In the genomic region with DNA sequence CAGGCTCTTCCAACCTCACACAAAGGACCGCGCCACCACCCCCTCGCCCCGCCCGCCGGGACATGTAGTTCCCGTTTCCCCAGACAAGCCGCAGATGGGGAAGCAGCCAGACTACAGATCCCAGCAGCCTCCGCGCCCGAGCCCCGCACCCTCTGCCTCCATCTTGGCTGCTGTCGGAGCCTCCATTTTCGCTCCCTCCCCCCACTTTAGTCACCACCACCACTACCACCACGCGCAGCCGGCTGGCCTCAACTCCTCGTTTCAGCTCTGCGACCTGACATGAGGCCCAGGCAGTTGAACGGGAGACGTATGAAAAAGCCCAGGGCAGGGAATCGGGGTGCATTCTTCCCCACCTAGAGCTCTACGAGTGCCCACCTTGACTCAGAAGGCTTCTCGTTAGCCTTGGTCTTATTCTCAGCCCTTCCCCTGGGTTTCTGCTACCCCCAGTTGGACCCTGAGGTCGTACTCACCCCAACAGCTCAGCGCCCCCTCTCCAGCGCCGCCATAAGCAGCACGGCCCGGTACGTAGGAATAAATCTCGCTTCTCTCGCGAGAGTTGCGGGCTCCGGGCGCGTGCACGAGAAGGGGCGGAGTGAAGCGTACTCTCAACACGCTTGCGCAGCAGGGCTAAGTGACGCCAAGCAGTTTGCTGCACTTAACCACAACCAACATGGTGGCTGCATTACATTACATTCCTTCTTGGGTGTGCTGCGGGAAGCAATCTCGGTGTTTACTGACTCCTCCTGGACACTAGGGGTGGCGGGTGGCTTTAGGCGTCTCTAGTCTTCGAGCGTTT, we compare ENCODE assay signal across 8 cellular contexts. TPM values are rescaled to one million over a fixed set of nuclear protein-coding genes. Genes with fewer than 3 reads are reported as not detected.
A peak's percentile ranks its signal among the peaks of the same experiment; 100 is the strongest.
DNase-seq lines count a peak whose midpoint lies in the region; ATAC-seq and TF ChIP-seq lines count a peak whose summit lies in the region.

A gene (minus strand): TSS at position 530 of the 796 bp plus-strand sequence. CDS start 18,094 bp downstream, outside the sequence.

- no peaks in the 10 kb centered on the region for H3K9me3 ChIP-seq in naive thymus-derived CD4-positive, alpha-beta T cell (ENCODE audit: control insufficient read depth in 2 of 3, low read length in 3 of 3)

- POLR2A ChIA-PET in RWPE1 (lab: Yijun Ruan, JAX; ENCODE audit: low non-redundant PET) = interaction anchor here (0.7 to 1.0 kb wide), 3 partner anchors 38 to 64 kb away, joined by 3 to 5 read pairs (median 4); no protein-coding TSS in a partner anchor
- POLR2A ChIA-PET in naive thymus-derived CD4-positive, alpha-beta T cell (lab: Charles Lee) = interaction anchor here (0.7 to 6.4 kb wide), 13 partner anchors 9 to 828 kb away, joined by 3 to 47 read pairs (median 6); a partner anchor contains a TSS

- H3K4me1 ChIP-seq in naive thymus-derived CD4-positive, alpha-beta T cell (ENCODE audit: control insufficient read depth in 2 of 2, insufficient read depth in 2 of 2, low read length in 2 of 2) = peaks cover 44 to 49% of the 10 kb centered on the region in 2 donors

- ATAC-seq in activated T-helper 17 cell treated with anti-CD3 and anti-CD28 coated beads, Interleukin-2, amount 50 U/mL, for 72 hours (replicated peaks) = peak; percentile 79
- ATAC-seq in naive thymus-derived CD4-positive, alpha-beta T cell = peak; percentile 90
- peak; percentile 90 to 92 for ATAC-seq in stimulated activated naive B cell treated with anti-CD40 and anti-IgM and Interleukin-4, amounts not matched to agents 10 μg/mL and 1 μg/mL and 100 μg/mL, for 72 hours (replicated peaks)

- H3K27me3 Mint-ChIP-seq in activated T-helper 17 cell treated with anti-CD3 and anti-CD28 coated beads, Interleukin-2, amount 50 U/mL, for 72 hours = no peaks in the 10 kb centered on the region
- no peaks in the 10 kb centered on the region for H3K27me3 Mint-ChIP-seq in naive thymus-derived CD4-positive, alpha-beta T cell
- no peaks in the 10 kb centered on the region for H3K27me3 Mint-ChIP-seq in stimulated activated naive B cell treated with anti-CD40 and anti-IgM and Interleukin-4, amounts not matched to agents 10 μg/mL and 1 μg/mL and 100 μg/mL, for 72 hours

- H3K36me3 ChIP-seq in naive thymus-derived CD4-positive, alpha-beta T cell (ENCODE audit: control insufficient read depth in 2 of 3, insufficient read depth in 3 of 3, low read length in 3 of 3) = peaks cover 0 to 4% (median 0%) of the 10 kb centered on the region in 3 experiments

- peak within 1 kb of the TSS; percentile 99 for H3K4me3 ChIP-seq in LNCaP clone FGC (ENCODE audit: low read depth, low read length)
- H3K4me3 ChIP-seq in naive thymus-derived CD4-positive, alpha-beta T cell (ENCODE audit: low read length) = peak within 1 kb of the TSS; percentile 100

- peak within 1 kb of the TSS; percentile 91 for H3K27ac ChIP-seq in RWPE1
- peak within 1 kb of the TSS; percentile 97 for H3K27ac ChIP-seq in naive thymus-derived CD4-positive, alpha-beta T cell (ENCODE audit: low read depth, low read length)

- H3K27ac Mint-ChIP-seq in activated T-helper 17 cell treated with anti-CD3 and anti-CD28 coated beads, Interleukin-2, amount 50 U/mL, for 72 hours = peak within 1 kb of the TSS; percentile 100
- peak within 1 kb of the TSS; percentile 97 to 100 (median 100) for H3K27ac Mint-ChIP-seq in naive thymus-derived CD4-positive, alpha-beta T cell
- H3K27ac Mint-ChIP-seq in stimulated activated naive B cell treated with anti-CD40 and anti-IgM and Interleukin-4, amounts not matched to agents 10 μg/mL and 1 μg/mL and 100 μg/mL, for 72 hours = peak within 1 kb of the TSS; percentile 100

- peaks cover 28% of the 10 kb centered on the region for H3K4me1 Mint-ChIP-seq in activated T-helper 17 cell treated with anti-CD3 and anti-CD28 coated beads, Interleukin-2, amount 50 U/mL, for 72 hours
- H3K4me1 Mint-ChIP-seq in naive thymus-derived CD4-positive, alpha-beta T cell = peaks cover 32 to 60% (median 51%) of the 10 kb centered on the region in 7 donors
- peaks cover 21 to 43% of the 10 kb centered on the region in 2 donors for H3K4me1 Mint-ChIP-seq in stimulated activated naive B cell treated with anti-CD40 and anti-IgM and Interleukin-4, amounts not matched to agents 10 μg/mL and 1 μg/mL and 100 μg/mL, for 72 hours

- intact Hi-C loops in naive thymus-derived CD4-positive, alpha-beta T cell (cut with micrococcal nuclease) = loop anchor here (1.0 to 10.0 kb wide), 19 partner anchors 17 to 1801 kb away; a partner anchor contains a TSS

- H3K27me3 ChIP-seq in naive thymus-derived CD4-positive, alpha-beta T cell (ENCODE audit: control insufficient read depth in 2 of 2, insufficient read depth in 2 of 2, low read length in 2 of 2) = no peaks in the 10 kb centered on the region

- peaks cover 4% of the 10 kb centered on the region for H3K9me3 Mint-ChIP-seq in activated T-helper 17 cell treated with anti-CD3 and anti-CD28 coated beads, Interleukin-2, amount 50 U/mL, for 72 hours
- peaks cover 0 to 6% (median 0%) of the 10 kb centered on the region in 11 donors for H3K9me3 Mint-ChIP-seq in naive thymus-derived CD4-positive, alpha-beta T cell
- no peaks in the 10 kb centered on the region for H3K9me3 Mint-ChIP-seq in stimulated activated naive B cell treated with anti-CD40 and anti-IgM and Interleukin-4, amounts not matched to agents 10 μg/mL and 1 μg/mL and 100 μg/mL, for 72 hours

- DNase-seq in ELF-1 (ENCODE audit: low read depth, low spot score) (peak; percentile 99), H4 (ENCODE audit: low spot score) (peak; percentile 97), LNCaP clone FGC (ENCODE audit: low read depth) (peak; percentile 97), RWPE1 (ENCODE audit: low spot score) (peak; percentile 95), fibroblast of gingiva (ENCODE audit: low read depth) (peak; percentile 98)
- DNase-seq in naive thymus-derived CD4-positive, alpha-beta T cell = peak; percentile 91 to 97 (median 96)
- DNase-seq in stimulated activated naive B cell treated with anti-CD40 and anti-IgM and Interleukin-4, amounts not matched to agents 10 μg/mL and 1 μg/mL and 100 μg/mL, for 72 hours = peak; percentile 97

- TF ChIP-seq CTCF in LNCaP clone FGC (IDR thresholded peaks at IDR 0.05; ENCODE audit: control insufficient read depth, extremely low read depth, insufficient read depth) = 0 out of 2 replicates have a peak, but pooled peaks have one; percentile 23
- peak; percentile 58 for TF ChIP-seq CTCF in RWPE1 (conservative IDR thresholded peaks at IDR 0.05; ENCODE audit: low read depth)

- H3K36me3 Mint-ChIP-seq in activated T-helper 17 cell treated with anti-CD3 and anti-CD28 coated beads, Interleukin-2, amount 50 U/mL, for 72 hours (ENCODE audit: low read depth) = peaks cover 50% of the 10 kb centered on the region
- peaks cover 3 to 24% (median 13%) of the 10 kb centered on the region in 5 donors for H3K36me3 Mint-ChIP-seq in naive thymus-derived CD4-positive, alpha-beta T cell
- peaks cover 13 to 27% of the 10 kb centered on the region in 2 donors for H3K36me3 Mint-ChIP-seq in stimulated activated naive B cell treated with anti-CD40 and anti-IgM and Interleukin-4, amounts not matched to agents 10 μg/mL and 1 μg/mL and 100 μg/mL, for 72 hours

- H3K4me3 Mint-ChIP-seq in activated T-helper 17 cell treated with anti-CD3 and anti-CD28 coated beads, Interleukin-2, amount 50 U/mL, for 72 hours = peak within 1 kb of the TSS; percentile 96
- peak within 1 kb of the TSS; percentile 95 to 100 (median 100) for H3K4me3 Mint-ChIP-seq in naive thymus-derived CD4-positive, alpha-beta T cell
- H3K4me3 Mint-ChIP-seq in stimulated activated naive B cell treated with anti-CD40 and anti-IgM and Interleukin-4, amounts not matched to agents 10 μg/mL and 1 μg/mL and 100 μg/mL, for 72 hours = peak within 1 kb of the TSS; percentile 96 to 97

- CTCF ChIA-PET in RWPE1 (lab: Yijun Ruan, JAX) = no interaction called here
- CTCF ChIA-PET in naive thymus-derived CD4-positive, alpha-beta T cell (lab: Charles Lee) = no interaction called here

RNA-seq across cellular contexts. Expression of the gene that starts here (rescaled TPM):
- total RNA-seq in H4 (2014; rRNA removed; shearing (Covaris generic)) = 331 and 429 TPM in 2 replicates
- 100 to 1,000 TPM; 465 to 604 TPM for total RNA-seq in activated T-helper 17 cell treated with anti-CD3 and anti-CD28 coated beads, Interleukin-2, amount 50 U/mL, for 72 hours
- total RNA-seq in naive thymus-derived CD4-positive, alpha-beta T cell = 100 to 1,000 TPM; 378 to 638 (median 561) TPM
- polyA plus RNA-seq in naive thymus-derived CD4-positive, alpha-beta T cell = 100 to 1,000 TPM; 354 to 409 TPM

Comparison
In these comparisons a context has a peak if more than half of its experiments do, and no peak if none do; other contexts are left out.
1. Peak in every context shown above with its lines: DNase-seq, ATAC-seq, H3K4me3 ChIP-seq and H3K27ac ChIP-seq.